23 cellular contexts compared by ENCODE assay signal in the genomic region with DNA sequence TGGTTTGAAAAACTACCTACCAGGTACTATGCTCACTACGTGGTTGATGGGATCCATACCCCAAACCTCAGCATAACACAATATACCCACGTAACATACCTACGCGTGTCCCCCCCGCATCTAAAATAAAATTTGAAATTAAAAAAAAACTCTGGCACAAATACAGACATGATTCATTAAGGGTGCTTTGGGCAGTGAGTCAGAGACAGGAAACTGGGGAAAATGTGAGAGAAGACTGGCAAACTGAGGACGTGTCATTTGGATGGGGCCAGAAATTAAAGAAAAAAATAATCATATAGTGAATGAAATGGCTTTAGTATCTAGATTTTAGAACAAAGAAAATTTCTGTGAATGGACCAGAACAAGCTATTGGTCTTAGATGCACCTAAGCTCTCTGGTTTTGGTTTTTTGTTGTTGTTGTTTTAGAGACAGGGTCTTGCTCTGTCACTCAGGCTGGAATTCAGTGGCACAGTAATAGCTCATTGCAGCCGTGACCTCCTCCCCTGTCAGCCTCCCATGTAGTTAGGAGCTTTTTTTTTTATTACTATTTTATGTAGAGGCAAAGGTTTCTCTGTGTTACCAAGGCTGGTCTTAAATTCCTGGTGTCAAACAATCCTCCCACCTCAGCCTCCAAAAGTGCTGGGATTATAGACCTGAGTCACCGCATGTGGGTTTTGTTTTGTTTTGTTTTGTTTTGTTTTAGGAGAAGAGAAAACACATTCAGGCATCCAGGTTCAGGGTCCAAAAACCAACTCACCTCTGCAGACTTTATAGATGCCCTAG. TPM values are rescaled to one million over a fixed set of nuclear protein-coding genes. Genes with fewer than 3 reads are reported as not detected.
DNase-seq lines count a peak whose midpoint lies in the region; ATAC-seq and TF ChIP-seq lines count a peak whose summit lies in the region.
"Had no signal": no experiment of that assay in that cellular context is flagged by ENCODE, and none has a peak within 500 bp of the region (broad histone marks: within the 10 kb centered on the region; RNA-seq: fewer than 3 reads in every experiment).

No MANE protein-coding gene starts in this region.

- H3K27me3 ChIP-seq in adipocyte (replicated peaks; ENCODE audit: control insufficient read depth, insufficient read depth, low read length) = no peaks in the 10 kb centered on the region
- H3K27me3 ChIP-seq: BLaER1 treated with 17β-estradiol and CSF1 and Interleukin-3, amounts not matched to agents 10 nM and 100 nM; gastroesophageal sphincter; ovary had no signal

- H3K4me1 ChIP-seq in adipocyte (ENCODE audit: control insufficient read depth, insufficient read depth, low read length) = peaks cover 16% of the 10 kb centered on the region
- H3K4me1 ChIP-seq: gastroesophageal sphincter, left ventricle myocardium inferior had no signal

- H3K36me3 Mint-ChIP-seq in activated CD8-positive, alpha-beta T cell treated with anti-CD3 and anti-CD28 coated beads for 36 hours (ENCODE audit: low read depth) = no peaks in the 10 kb centered on the region
- H3K36me3 Mint-ChIP-seq in activated CD8-positive, alpha-beta T cell treated with anti-CD3 and anti-CD28 coated beads, Interleukin-2, amount 10 ng/mL, durations not matched to agents 7 days and 5 days (ENCODE audit: low read depth) = no peaks in the 10 kb centered on the region
- H3K36me3 Mint-ChIP-seq in Calu3 (ENCODE audit: insufficient read depth, unreplicated experiment) = no peaks in the 10 kb centered on the region

- no peaks in the 10 kb centered on the region for H3K4me1 Mint-ChIP-seq in activated CD8-positive, alpha-beta T cell treated with anti-CD3 and anti-CD28 coated beads for 36 hours (ENCODE audit: low read depth)
- H3K4me1 Mint-ChIP-seq in activated CD8-positive, alpha-beta T cell treated with anti-CD3 and anti-CD28 coated beads, Interleukin-2, amount 10 ng/mL, durations not matched to agents 7 days and 5 days (ENCODE audit: low read depth) = no peaks in the 10 kb centered on the region
- H3K4me1 Mint-ChIP-seq in Calu3 (ENCODE audit: low read depth, unreplicated experiment) = no peaks in the 10 kb centered on the region

- no peak overlapping the region for H3K27ac Mint-ChIP-seq in activated CD8-positive, alpha-beta T cell treated with anti-CD3 and anti-CD28 coated beads for 36 hours
- no peak overlapping the region for H3K27ac Mint-ChIP-seq in activated CD8-positive, alpha-beta T cell treated with anti-CD3 and anti-CD28 coated beads, Interleukin-2, amount 10 ng/mL, durations not matched to agents 7 days and 5 days
- no peak overlapping the region for H3K27ac Mint-ChIP-seq in Calu3 (ENCODE audit: unreplicated experiment)

- H3K36me3 ChIP-seq in adipocyte (ENCODE audit: control insufficient read depth, insufficient read depth, low read length, severe bottlenecking) = no peaks in the 10 kb centered on the region
- H3K36me3 ChIP-seq: BLaER1 treated with 17β-estradiol and CSF1 and Interleukin-3, amounts not matched to agents 10 nM and 100 nM; gastroesophageal sphincter; left ventricle myocardium inferior; ovary had no signal

- no TSS peak for BruUV-seq in Calu3 (replicated peaks; lab: Mats Ljungman, UMichigan)

- peak; percentile 42 for ATAC-seq in activated CD8-positive, alpha-beta T cell treated with anti-CD3 and anti-CD28 coated beads for 36 hours
- no peak for ATAC-seq in activated CD8-positive, alpha-beta T cell treated with anti-CD3 and anti-CD28 coated beads, Interleukin-2, amount 10 ng/mL, durations not matched to agents 7 days and 5 days
- no peak for ATAC-seq in HG03460 (IDR thresholded peaks at IDR 0.05; ENCODE audit: unreplicated experiment)
- ATAC-seq: gastroesophageal sphincter, Panc1 had no signal

- no peak overlapping the region for H3K4me3 Mint-ChIP-seq in activated CD8-positive, alpha-beta T cell treated with anti-CD3 and anti-CD28 coated beads for 36 hours
- H3K4me3 Mint-ChIP-seq in activated CD8-positive, alpha-beta T cell treated with anti-CD3 and anti-CD28 coated beads, Interleukin-2, amount 10 ng/mL, durations not matched to agents 7 days and 5 days = no peak overlapping the region
- no peak overlapping the region for H3K4me3 Mint-ChIP-seq in Calu3 (ENCODE audit: low read depth, unreplicated experiment)

- no peaks in the 10 kb centered on the region for H3K9me3 Mint-ChIP-seq in activated CD8-positive, alpha-beta T cell treated with anti-CD3 and anti-CD28 coated beads for 36 hours
- no peaks in the 10 kb centered on the region for H3K9me3 Mint-ChIP-seq in activated CD8-positive, alpha-beta T cell treated with anti-CD3 and anti-CD28 coated beads, Interleukin-2, amount 10 ng/mL, durations not matched to agents 7 days and 5 days (ENCODE audit: insufficient read depth)
- no peaks in the 10 kb centered on the region for H3K9me3 Mint-ChIP-seq in Calu3 (ENCODE audit: low read depth, unreplicated experiment)

- no peak for TF ChIP-seq CTCF in activated CD8-positive, alpha-beta T cell treated with anti-CD3 and anti-CD28 coated beads for 36 hours (IDR thresholded peaks at IDR 0.05)
- TF ChIP-seq CTCF in Calu3 (IDR thresholded peaks at IDR 0.05; ENCODE audit: unreplicated experiment) = no peak

- H3K27me3 Mint-ChIP-seq in activated CD8-positive, alpha-beta T cell treated with anti-CD3 and anti-CD28 coated beads for 36 hours = peaks cover 14% of the 10 kb centered on the region
- H3K27me3 Mint-ChIP-seq in activated CD8-positive, alpha-beta T cell treated with anti-CD3 and anti-CD28 coated beads, Interleukin-2, amount 10 ng/mL, durations not matched to agents 7 days and 5 days (ENCODE audit: low read depth) = peaks cover 10% of the 10 kb centered on the region
- peaks cover 16% of the 10 kb centered on the region for H3K27me3 Mint-ChIP-seq in Calu3 (ENCODE audit: unreplicated experiment)

- intact Hi-C loops in activated CD8-positive, alpha-beta T cell treated with anti-CD3 and anti-CD28 coated beads for 36 hours (cut with micrococcal nuclease) = no loop called here
- intact Hi-C loops in Calu3 (cut with micrococcal nuclease; ENCODE audit: unreplicated experiment) = loop anchor here (10.0 kb wide), 1 partner anchor 59 kb away; no protein-coding TSS in a partner anchor

- CTCF ChIA-PET in activated CD8-positive, alpha-beta T cell treated with anti-CD3 and anti-CD28 coated beads for 36 hours (lab: Charles Lee) = interaction anchor here (0.9 kb wide), 1 partner anchor 37 kb away, joined by 3 read pairs; no protein-coding TSS in a partner anchor
- CTCF ChIA-PET in activated CD8-positive, alpha-beta T cell treated with anti-CD3 and anti-CD28 coated beads, Interleukin-2, amount 10 ng/mL, durations not matched to agents 7 days and 5 days (lab: Charles Lee) = no interaction called here
- CTCF ChIA-PET in Calu3 (lab: Charles Lee) = interaction anchor here (0.7 to 1.2 kb wide), 2 partner anchors 15 to 288 kb away, joined by 3 to 4 read pairs; no protein-coding TSS in a partner anchor

- no peak for DNase-seq in activated CD8-positive, alpha-beta T cell treated with anti-CD3 and anti-CD28 coated beads for 36 hours
- no peak for DNase-seq in activated CD8-positive, alpha-beta T cell treated with anti-CD3 and anti-CD28 coated beads, Interleukin-2, amount 10 ng/mL, durations not matched to agents 7 days and 5 days
- peak; percentile 24 for DNase-seq in adipocyte (ENCODE audit: low read depth)
- peak; percentile 13 for DNase-seq in glomerular visceral epithelial cell (ENCODE audit: extremely low spot score)
- no peak for DNase-seq in 8988T
- DNase-seq in Calu3 = no peak
- DNase-seq in CD1c-positive myeloid dendritic cell (ENCODE audit: extremely low spot score) = no peak
- DNase-seq: activated CD4-positive, alpha-beta T cell treated with anti-CD3 and anti-CD28 coated beads, Interleukin-2, amount 50 U/mL, for 1 hour; activated naive CD4-positive, alpha-beta T cell; aorta; cortex of kidney; DMS 273 treated with DMSO at 0.1 percent for 48 hours; left ventricle myocardium inferior; NCI-H1436 treated with DMSO at 0.1 percent for 48 hours; NCI-H82; ovary; stimulated activated CD4-positive, alpha-beta T cell treated with anti-CD3 and anti-CD28 coated beads, Interleukin-4, amount 100 ng/mL, for 4 hours; substantia nigra had no signal

- H3K9ac ChIP-seq in adipocyte (ENCODE audit: low read length) = peak overlapping the region; percentile 33
- H3K9ac ChIP-seq: BLaER1 treated with 17β-estradiol and CSF1 and Interleukin-3, amounts not matched to agents 10 nM and 100 nM had no signal

- POLR2A ChIA-PET in activated CD8-positive, alpha-beta T cell treated with anti-CD3 and anti-CD28 coated beads for 36 hours (lab: Charles Lee) = interaction anchor here (0.7 to 1.1 kb wide), 2 partner anchors 9 to 31 kb away, joined by 3 to 4 read pairs; no protein-coding TSS in a partner anchor
- POLR2A ChIA-PET in activated CD8-positive, alpha-beta T cell treated with anti-CD3 and anti-CD28 coated beads, Interleukin-2, amount 10 ng/mL, durations not matched to agents 7 days and 5 days (lab: Charles Lee) = no interaction called here

- peaks cover 12% of the 10 kb centered on the region for H3K9me3 ChIP-seq in adipocyte (ENCODE audit: control insufficient read depth, low read length)
- H3K9me3 ChIP-seq: gastroesophageal sphincter, ovary had no signal

- peak overlapping the region; percentile 59 for H3K4me3 ChIP-seq in adipocyte (ENCODE audit: low read length)
- H3K4me3 ChIP-seq: BLaER1 treated with 17β-estradiol and CSF1 and Interleukin-3, amounts not matched to agents 10 nM and 100 nM; gastroesophageal sphincter; left ventricle myocardium inferior; ovary; skin epidermis had no signal

RNA-seq across cellular contexts. Expression of a gene that starts 5.9 kb away (rescaled TPM):
- total RNA-seq in activated CD8-positive, alpha-beta T cell treated with anti-CD3 and anti-CD28 coated beads for 36 hours = not detected
- not detected for total RNA-seq in activated CD8-positive, alpha-beta T cell treated with anti-CD3 and anti-CD28 coated beads, Interleukin-2, amount 10 ng/mL, durations not matched to agents 7 days and 5 days
- not detected in 2 replicates for total RNA-seq in Calu3 (2022)
- total RNA-seq: aorta, gastroesophageal sphincter, left ventricle myocardium inferior, ovary had no signal

Comparison
In these comparisons a context has a peak if more than half of its experiments do, and no peak if none do; other contexts are left out.
1. DNase-seq: peak in adipocyte (single experiment) and glomerular visceral epithelial cell (single experiment); none in activated CD8-positive, alpha-beta T cell treated with anti-CD3 and anti-CD28 coated beads for 36 hours (single experiment), activated CD8-positive, alpha-beta T cell treated with anti-CD3 and anti-CD28 coated beads, Interleukin-2, amount 10 ng/mL, durations not matched to agents 7 days and 5 days (single experiment), 8988T (single experiment), Calu3 (single experiment) and CD1c-positive myeloid dendritic cell (single experiment).